ENCODE assay signal across 9 cellular contexts in genomic region chr14:62081012-62081612, GRCh38.
A peak's percentile ranks its signal among the peaks of the same experiment; 100 is the strongest.
DNase-seq lines count a peak whose midpoint lies in the region; ATAC-seq, FAIRE-seq and TF ChIP-seq lines count a peak whose summit lies in the region.
"Had no signal": no experiment of that assay in that cellular context is flagged by ENCODE, and none has a peak within 500 bp of the region (broad histone marks: within the 10 kb centered on the region; RNA-seq: fewer than 3 reads in every experiment).

No MANE protein-coding gene starts in this region.

- DNase-seq in mucosa of descending colon, result peak; percentile 13 to 50 (median 26)
- DNase-seq in activated naive CD4-positive, alpha-beta T cell treated with anti-CD3 and anti-CD28 coated beads, Interleukin-2, amount 50 U/mL, for 72 hours (ENCODE audit: low spot score in 2 of 2), result no peak
- DNase-seq in COLO668 (lab: John Stamatoyannopoulos, UW; ENCODE audit: unreplicated experiment), result no peak
- DNase-seq in NCI-H510A (lab: John Stamatoyannopoulos, UW), result no peak
- no peak for DNase-seq in pancreas

- H3K27ac ChIP-seq in pancreas, result no peak overlapping the region

- intact Hi-C loops in mucosa of descending colon (cut with DNase I, micrococcal nuclease) (no loop called here), pancreas (cut with DNase I) (no loop called here)

- no peak for TF ChIP-seq CTCF in mucosa of descending colon (IDR thresholded peaks at IDR 0.05)
- TF ChIP-seq CTCF in pancreas (IDR thresholded peaks at IDR 0.05), result no peak

- H3K27me3 ChIP-seq in pancreas, result no peaks in the 10 kb centered on the region

- H3K36me3 Mint-ChIP-seq in activated naive CD4-positive, alpha-beta T cell treated with anti-CD3 and anti-CD28 coated beads, Interleukin-2, amount 50 U/mL, for 72 hours, result peaks cover 7 to 9% of the 10 kb centered on the region in 2 donors

- H3K4me1 ChIP-seq in mucosa of descending colon (ENCODE audit: low read depth), result no peaks in the 10 kb centered on the region
- no peaks in the 10 kb centered on the region for H3K4me1 ChIP-seq in pancreas

- H3K4me3 ChIP-seq in mucosa of descending colon (no peak overlapping the region), pancreas (no peak overlapping the region)

- peaks cover 0 to 3% of the 10 kb centered on the region in 2 donors for H3K9me3 Mint-ChIP-seq in activated naive CD4-positive, alpha-beta T cell treated with anti-CD3 and anti-CD28 coated beads, Interleukin-2, amount 50 U/mL, for 72 hours

- no peaks in the 10 kb centered on the region for H3K9me3 ChIP-seq in mucosa of descending colon
- no peaks in the 10 kb centered on the region for H3K9me3 ChIP-seq in pancreas

- H3K36me3 ChIP-seq in mucosa of descending colon (ENCODE audit: low read depth) (no peaks in the 10 kb centered on the region), pancreas (no peaks in the 10 kb centered on the region)

- WGBS in pancreas, 2 donors, result 81 to 86% methylated on average over 10 of the region's 10 CpGs

- no peak overlapping the region for H3K27ac Mint-ChIP-seq in activated naive CD4-positive, alpha-beta T cell treated with anti-CD3 and anti-CD28 coated beads, Interleukin-2, amount 50 U/mL, for 72 hours
- H3K27ac Mint-ChIP-seq: dendritic cell treated with granulocyte-macrophage colony-stimulating factor and Interleukin-4, amounts not matched to agents 40 ng/mL and 50 ng/mL, for 4 days had no signal

- ATAC-seq in GM19023 (IDR thresholded peaks at IDR 0.05; ENCODE audit: unreplicated experiment) (peak; percentile 95), GM21825 (IDR thresholded peaks at IDR 0.05; ENCODE audit: unreplicated experiment) (peak; percentile 89), HG03442 (IDR thresholded peaks at IDR 0.05; ENCODE audit: unreplicated experiment) (peak; percentile 92), mucosa of descending colon (peak; percentile 60), pancreas (no peak)
- ATAC-seq in activated naive CD4-positive, alpha-beta T cell treated with anti-CD3 and anti-CD28 coated beads, Interleukin-2, amount 50 U/mL, for 72 hours, result no peak

- no peak for FAIRE-seq in pancreas (lab: Jason Lieb, UNC)

Comparison
In these comparisons a context has a peak if more than half of its experiments do, and no peak if none do; other contexts are left out.
1. ATAC-seq: peak in GM19023 (single experiment), GM21825 (single experiment), HG03442 (single experiment) and mucosa of descending colon (single experiment); none in activated naive CD4-positive, alpha-beta T cell treated with anti-CD3 and anti-CD28 coated beads, Interleukin-2, amount 50 U/mL, for 72 hours (0 of 2) and pancreas (0 of 4).
2. DNase-seq: peak in mucosa of descending colon (3 of 3); none in activated naive CD4-positive, alpha-beta T cell treated with anti-CD3 and anti-CD28 coated beads, Interleukin-2, amount 50 U/mL, for 72 hours (0 of 2), COLO668 (single experiment), NCI-H510A (single experiment) and pancreas (0 of 6).